ENCODE assay signal across 34 cellular contexts in genomic region chr5:157756122-157756521, GRCh38.
"Had no signal": no experiment of that assay in that cellular context is flagged by ENCODE, and none has a peak within 500 bp of the region (broad histone marks: within the 10 kb centered on the region; RNA-seq: fewer than 3 reads in every experiment).

No MANE protein-coding gene starts in this region.

- DNase-seq: Karpas-422, Kasumi-1, MG63, MM.1S, MV-4-11, NCI-H1048, NCI-H1092, NCI-H1092 treated with DMSO at 0.1 percent for 48 hours, NCI-H1105, NCI-H1105 treated with DMSO at 0.1 percent for 48 hours, NCI-H1417, NCI-H1417 treated with DMSO at 0.1 percent for 48 hours, NCI-H1436, NCI-H1436 treated with DMSO at 0.1 percent for 48 hours, NCI-H146, NCI-H1694, NCI-H1694 treated with DMSO at 0.1 percent for 48 hours, NCI-H187, NCI-H187 treated with DMSO at 0.1 percent for 48 hours, NCI-H1930, NCI-H2029, NCI-H2029 treated with DMSO at 0.1 percent for 48 hours, NCI-H2081, NCI-H2081 treated with DMSO at 0.1 percent for 48 hours, NCI-H2107, NCI-H2171, NCI-H2171 treated with DMSO at 0.1 percent for 48 hours, NCI-H2227 treated with DMSO at 0.1 percent for 48 hours, NCI-H226, NCI-H345, NCI-H446, NCI-H446 treated with DMSO at 0.1 percent for 48 hours, NCI-H510A, NCI-H510A treated with DMSO at 0.1 percent for 48 hours had no signal
